Comparison of ENCODE assay signal across 7 cellular contexts in the genomic region with DNA sequence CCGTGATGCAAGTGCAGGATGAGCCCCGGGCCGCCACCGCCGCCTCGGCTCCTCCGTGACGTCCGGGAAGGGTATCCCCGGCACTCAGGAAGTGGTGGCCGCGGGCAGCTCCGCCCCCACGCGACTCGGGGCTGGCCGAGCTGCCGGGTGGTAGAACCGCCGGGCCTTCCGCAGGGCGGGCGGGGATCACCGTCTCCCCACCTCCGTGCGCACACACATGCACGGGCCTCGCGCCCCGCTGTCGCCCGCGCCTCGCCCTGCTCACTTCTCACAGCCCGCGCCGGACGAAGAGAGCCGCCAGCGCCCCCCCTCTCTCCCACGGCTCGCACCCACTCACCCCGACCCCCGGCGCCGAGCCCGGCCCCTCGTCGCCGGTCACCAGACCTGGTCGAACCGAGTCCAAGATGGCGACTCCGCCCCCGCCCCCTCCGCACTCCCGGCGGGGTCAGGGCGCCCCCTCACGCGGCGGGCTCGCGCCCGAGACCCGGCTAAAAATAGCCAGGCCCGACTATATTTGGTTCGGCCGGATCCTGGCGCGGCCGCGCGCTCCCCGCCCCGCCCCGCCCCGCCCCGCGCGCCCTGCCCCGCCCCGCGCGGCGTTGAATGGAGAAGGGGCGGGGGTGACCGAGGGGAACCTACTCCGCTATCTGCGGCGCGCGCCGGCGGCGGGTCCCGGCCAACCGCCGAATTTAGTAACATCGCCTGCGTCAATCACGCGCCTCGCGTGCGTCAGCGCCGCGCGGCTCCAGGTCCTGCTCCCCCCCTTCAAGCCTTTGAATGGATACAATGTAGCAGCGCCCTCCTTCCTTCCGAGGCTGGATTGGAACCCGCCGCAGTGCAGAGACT. TPM values are rescaled to one million over a fixed set of nuclear protein-coding genes. Genes with fewer than 3 reads are reported as not detected.
DNase-seq lines count a peak whose midpoint lies in the region; ATAC-seq and TF ChIP-seq lines count a peak whose summit lies in the region.

No MANE protein-coding gene starts in this region.

- in situ Hi-C loops in astrocyte of the spinal cord (cut with HindIII; ENCODE audit: low sequenced_read_pairs) = no loop called here

- H3K4me3 ChIP-seq in astrocyte of the spinal cord (ENCODE audit: low read depth, low read length) = peak overlapping the region; percentile 82

- peak; percentile 94 for DNase-seq in NCI-H2029 (lab: John Stamatoyannopoulos, UW)
- DNase-seq in T1000 (lab: John Stamatoyannopoulos, UW) = peak; percentile 97
- DNase-seq in astrocyte of the spinal cord (ENCODE audit: low read depth, low spot score) = peak; percentile 96
- DNase-seq in hypothalamus (lab: John Stamatoyannopoulos, UW) = peak; percentile 58 to 99 (median 92)
- DNase-seq in sciatic nerve (ENCODE audit: low spot score) = peak; percentile 94

- TF ChIP-seq CTCF in astrocyte of the spinal cord (IDR thresholded peaks at IDR 0.05; ENCODE audit: low read depth, low read length) = no peak

- ATAC-seq in GM18508 (IDR thresholded peaks at IDR 0.05; ENCODE audit: insufficient read depth, unreplicated experiment) (peak; percentile 34), HG02981 (IDR thresholded peaks at IDR 0.05; ENCODE audit: unreplicated experiment) (peak; percentile 45), sciatic nerve (peak; percentile 77)

- intact Hi-C loops in sciatic nerve (cut with DNase I) = no loop called here

RNA-seq across cellular contexts. Expression of a gene that starts 2.0 kb away (rescaled TPM):
- total RNA-seq in sciatic nerve = 42.2 TPM

Comparison
In these comparisons a context has a peak if more than half of its experiments do, and no peak if none do; other contexts are left out.
1. Peak in every context shown above with its lines: DNase-seq, ATAC-seq and H3K4me3 ChIP-seq.